20 cellular contexts compared by ENCODE assay signal in the genomic region with DNA sequence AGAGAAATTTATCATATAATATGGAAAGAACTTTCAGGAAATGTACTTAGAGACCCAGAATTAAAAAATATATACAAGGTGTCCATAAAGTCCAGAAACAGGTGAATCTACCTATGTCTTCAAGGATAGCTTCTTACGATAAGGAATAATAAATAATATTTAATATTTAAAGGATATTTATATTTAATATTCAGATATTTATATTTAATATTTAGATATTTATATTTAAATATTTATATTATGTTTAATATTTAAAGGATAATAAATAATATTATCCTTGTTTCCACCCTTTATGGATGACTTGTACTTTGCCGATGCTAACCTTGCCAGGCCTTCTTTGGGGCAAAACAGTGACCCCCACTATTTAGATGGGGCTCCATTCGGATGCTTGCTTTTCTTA.
DNase-seq lines count a peak whose midpoint lies in the region; ATAC-seq, FAIRE-seq and TF ChIP-seq lines count a peak whose summit lies in the region.
"Had no signal": no experiment of that assay in that cellular context is flagged by ENCODE, and none has a peak within 500 bp of the region (broad histone marks: within the 10 kb centered on the region; RNA-seq: fewer than 3 reads in every experiment).

No MANE protein-coding gene starts in this region.

- no peak for TF ChIP-seq CTCF in IMR-90 (conservative IDR thresholded peaks at IDR 0.05; ENCODE audit: low read depth, low read length)
- no peak for TF ChIP-seq CTCF in neural cell (IDR thresholded peaks at IDR 0.05; ENCODE audit: poor library complexity, severe bottlenecking)
- no peak for TF ChIP-seq CTCF in smooth muscle cell (IDR thresholded peaks at IDR 0.05; ENCODE audit: borderline replicate concordance, insufficient read depth, poor library complexity, severe bottlenecking)

- WGBS in IMR-90 (ENCODE audit: extremely low coverage in 2 of 2, insufficient read length in 1 of 2), 2 experiments: no CpG with 5 or more reads among the region's 3 CpGs
- WGBS in smooth muscle cell (ENCODE audit: low lambda C conversion rate): 100% methylated on average over 3 of the region's 3 CpGs

- H4K91ac ChIP-seq in IMR-90 (ENCODE audit: insufficient read depth, low read depth, low read length): peak overlapping the region; percentile 31; the same call in 1 of the 2 replicates

- ATAC-seq in IMR-90 (ENCODE audit: low read depth) (no peak), GM18498 (IDR thresholded peaks at IDR 0.05; ENCODE audit: unreplicated experiment) (no peak)
- ATAC-seq: CD8-positive, alpha-beta T cell had no signal

- H3K4me2 ChIP-seq in IMR-90 (ENCODE audit: low read depth, low read length) (no peak overlapping the region), neural cell (ENCODE audit: low read length) (no peak overlapping the region), smooth muscle cell (peak overlapping the region; percentile 77)
- H3K4me2 ChIP-seq: BLaER1 had no signal

- peak overlapping the region; percentile 37; the same call in 1 of the 2 replicates for H2BK120ac ChIP-seq in IMR-90 (ENCODE audit: low read depth, low read length)

- no peak overlapping the region for H3K14ac ChIP-seq in IMR-90 (replicated peaks; ENCODE audit: low read depth, low read length)

- H2BK15ac ChIP-seq in IMR-90 (ENCODE audit: low read depth, low read length): 0 out of 3 replicates have a peak overlapping the region, but pooled peaks have one; percentile 52

- H3K4me3 ChIP-seq in IMR-90 (ENCODE audit: insufficient read depth, low read depth, low read length): no peak overlapping the region
- no peak overlapping the region for H3K4me3 ChIP-seq in neural cell (ENCODE audit: low read length)
- H3K4me3 ChIP-seq in smooth muscle cell: no peak overlapping the region
- H3K4me3 ChIP-seq: BLaER1, HAP-1 had no signal

- no peaks in the 10 kb centered on the region; a peak in 1 of 4 replicates for H3K79me1 ChIP-seq in IMR-90 (ENCODE audit: low read depth in 1 of 2, low read length in 2 of 2)

- no peak for TF ChIP-seq RAD21 in IMR-90 (IDR thresholded peaks at IDR 0.05; ENCODE audit: low read length)
- TF ChIP-seq RAD21 in neural cell (conservative IDR thresholded peaks at IDR 0.05): no peak

- H3K9ac ChIP-seq in IMR-90 (ENCODE audit: low read depth, low read length) (no peak overlapping the region), neural cell (ENCODE audit: low read length) (no peak overlapping the region), smooth muscle cell (ENCODE audit: low read depth) (no peak overlapping the region)
- H3K9ac ChIP-seq: BLaER1 had no signal

- CTCF ChIA-PET in IMR-90 (lab: Yijun Ruan, JAX): no interaction called here

- H4K8ac ChIP-seq in IMR-90 (ENCODE audit: low read depth in 2 of 2, low read length in 2 of 2): no peak overlapping the region

- no peak for TF ChIP-seq EP300 in neural cell (conservative IDR thresholded peaks at IDR 0.05; ENCODE audit: poor library complexity, severe bottlenecking)

- no peak overlapping the region for H3K27ac ChIP-seq in IMR-90 (ENCODE audit: insufficient read depth, low read length)
- peak overlapping the region; percentile 26 for H3K27ac ChIP-seq in neural cell (ENCODE audit: low read length)
- H3K27ac ChIP-seq in smooth muscle cell (ENCODE audit: low read depth): peak overlapping the region; percentile 80
- H3K27ac ChIP-seq: 22Rv1, BLaER1, C4-2B had no signal

- BruUV-seq in IMR-90 (replicated peaks; lab: Mats Ljungman, UMichigan): no TSS peak

- no peak overlapping the region for H3K18ac ChIP-seq in IMR-90 (ENCODE audit: low read depth, low read length)

- dilution Hi-C loops in IMR-90 (cut with HindIII; ENCODE audit: low sequenced_read_pairs, unreplicated experiment): no loop called here

- H3K9me2 ChIP-seq in neural cell (ENCODE audit: insufficient read depth, low read length): no peaks in the 10 kb centered on the region

- H3F3A ChIP-seq in neural cell (ENCODE audit: insufficient read depth, low read length, poor library complexity, severe bottlenecking) (no peaks in the 10 kb centered on the region), smooth muscle cell (ENCODE audit: low read depth) (peaks cover 27% of the 10 kb centered on the region)

- H3K79me2 ChIP-seq in neural cell (replicated peaks; ENCODE audit: insufficient read depth, low read length): no peaks in the 10 kb centered on the region
- H3K79me2 ChIP-seq in smooth muscle cell (ENCODE audit: low read depth): no peaks in the 10 kb centered on the region

- no peak overlapping the region for H2AK9ac ChIP-seq in IMR-90 (replicated peaks; ENCODE audit: low read depth, low read length, poor library complexity)

- no peak overlapping the region for H3K23ac ChIP-seq in IMR-90 (ENCODE audit: low read depth, low read length)

- intact Hi-C loops in IMR-90 (cut with micrococcal nuclease): loop anchor here (10.0 kb wide), 1 partner anchor 339 kb away; no protein-coding TSS in a partner anchor

- H3K9me3 ChIP-seq in IMR-90 (ENCODE audit: control insufficient read depth, insufficient read depth, low read length) (no peaks in the 10 kb centered on the region), neural cell (ENCODE audit: low read length) (no peaks in the 10 kb centered on the region), smooth muscle cell (replicated peaks; ENCODE audit: low read depth) (no peaks in the 10 kb centered on the region)
- H3K9me3 ChIP-seq: BLaER1, Caco-2, HAP-1 had no signal

- H2AFZ ChIP-seq in IMR-90 (replicated peaks; ENCODE audit: low read length, poor library complexity) (peak overlapping the region; percentile 49), neural cell (ENCODE audit: low read depth, low read length) (no peak overlapping the region), smooth muscle cell (ENCODE audit: low read depth) (no peak overlapping the region)

- FAIRE-seq in colon (lab: Jason Lieb, UNC): peak; percentile 51
- FAIRE-seq: A204.1, GM12891, H54 had no signal

- H3K36me3 ChIP-seq in IMR-90 (ENCODE audit: control insufficient read depth, insufficient read depth, low read length) (no peaks in the 10 kb centered on the region), neural cell (ENCODE audit: insufficient read depth, low read length) (no peaks in the 10 kb centered on the region), smooth muscle cell (ENCODE audit: low read depth) (no peaks in the 10 kb centered on the region)
- H3K36me3 ChIP-seq: BLaER1, HAP-1 had no signal

- H2BK5ac ChIP-seq in IMR-90 (ENCODE audit: low read depth, low read length, poor library complexity, severe bottlenecking): no peak overlapping the region

- H3K27me3 ChIP-seq in IMR-90 (ENCODE audit: control insufficient read depth, insufficient read depth, low read length) (no peaks in the 10 kb centered on the region), neural cell (ENCODE audit: insufficient read depth, low read depth, low read length) (no peaks in the 10 kb centered on the region), smooth muscle cell (ENCODE audit: low read depth) (no peaks in the 10 kb centered on the region)
- H3K27me3 ChIP-seq: BLaER1 had no signal

- no peak overlapping the region for H3K56ac ChIP-seq in IMR-90 (ENCODE audit: extremely low read depth, insufficient read depth, low read length)

- no peak overlapping the region for H4K5ac ChIP-seq in IMR-90 (ENCODE audit: low read depth, low read length)

- H2BK20ac ChIP-seq in IMR-90 (ENCODE audit: low read depth, low read length): peak overlapping the region; percentile 67; the same call in 1 of the 2 replicates

- H4K20me1 ChIP-seq in IMR-90 (ENCODE audit: insufficient read depth, low read length) (no peaks in the 10 kb centered on the region), neural cell (ENCODE audit: insufficient read depth) (no peaks in the 10 kb centered on the region), smooth muscle cell (ENCODE audit: low read depth) (no peaks in the 10 kb centered on the region)
- H4K20me1 ChIP-seq: BLaER1 had no signal

- DNase-seq in IMR-90: no peak
- no peak for DNase-seq in smooth muscle cell (lab: John Stamatoyannopoulos, UW; ENCODE audit: unreplicated experiment)
- DNase-seq in EL: no peak
- no peak for DNase-seq in HuH-7.5 (ENCODE audit: low spot score)
- DNase-seq: Caco-2; CD4-positive, CD25-positive, alpha-beta regulatory T cell; CD8-positive, alpha-beta T cell; DMS153; GF-D8; GOT3 had no signal

- no peak for TF ChIP-seq POLR2A in IMR-90 (IDR thresholded peaks at IDR 0.05; ENCODE audit: low read depth, low read length)

- POLR2A ChIA-PET in IMR-90 (lab: Charles Lee; ENCODE audit: unreplicated experiment): no interaction called here

- peaks cover 21% of the 10 kb centered on the region for H3K4me1 ChIP-seq in IMR-90 (ENCODE audit: control insufficient read depth, insufficient read depth, low read length)
- peaks cover 46% of the 10 kb centered on the region for H3K4me1 ChIP-seq in smooth muscle cell (ENCODE audit: low read depth)
- H3K4me1 ChIP-seq: BLaER1, Caco-2, HAP-1 had no signal

- peak overlapping the region; percentile 24; the same call in 1 of the 2 replicates for H3K4ac ChIP-seq in IMR-90 (ENCODE audit: low read depth, low read length)

- in situ Hi-C loops in IMR-90 (cut with MboI; ENCODE audit: low sequenced_read_pairs): no loop called here

- peaks cover 20% of the 10 kb centered on the region for H3K9me1 ChIP-seq in IMR-90 (ENCODE audit: insufficient read depth, low read length)

- H2AK5ac ChIP-seq in IMR-90 (ENCODE audit: low read depth, low read length): peak overlapping the region; percentile 79; the same call in 1 of the 2 replicates

TF ChIP-seq in IMR-90, 13 proteins besides CTCF, POLR2A, EP300 and RAD21 (continues in another document):
- TF ChIP-seq NFE2L2 (IDR thresholded peaks at IDR 0.05; ENCODE audit: low read depth, low read length): no peak
- TF ChIP-seq, protein P1, sequence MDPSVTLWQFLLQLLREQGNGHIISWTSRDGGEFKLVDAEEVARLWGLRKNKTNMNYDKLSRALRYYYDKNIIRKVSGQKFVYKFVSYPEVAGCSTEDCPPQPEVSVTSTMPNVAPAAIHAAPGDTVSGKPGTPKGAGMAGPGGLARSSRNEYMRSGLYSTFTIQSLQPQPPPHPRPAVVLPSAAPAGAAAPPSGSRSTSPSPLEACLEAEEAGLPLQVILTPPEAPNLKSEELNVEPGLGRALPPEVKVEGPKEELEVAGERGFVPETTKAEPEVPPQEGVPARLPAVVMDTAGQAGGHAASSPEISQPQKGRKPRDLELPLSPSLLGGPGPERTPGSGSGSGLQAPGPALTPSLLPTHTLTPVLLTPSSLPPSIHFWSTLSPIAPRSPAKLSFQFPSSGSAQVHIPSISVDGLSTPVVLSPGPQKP (IDR thresholded peaks at IDR 0.05; ENCODE audit: borderline replicate concordance, low read depth, low read length): no peak

TF ChIP-seq in neural cell, 6 proteins besides CTCF, POLR2A, EP300 and RAD21 (continues in another document):
- TF ChIP-seq TAF1 (IDR thresholded peaks at IDR 0.05; ENCODE audit: low read depth) (no peak), SMC3 (conservative IDR thresholded peaks at IDR 0.05; ENCODE audit: poor library complexity) (no peak), EZH2 (IDR thresholded peaks at IDR 0.05; ENCODE audit: borderline replicate concordance, insufficient read depth, low read length, poor library complexity, severe bottlenecking) (no peak)
